8 cellular contexts compared by ENCODE assay signal in genomic region chr7:75171822-75172221, GRCh38.
DNase-seq lines count a peak whose midpoint lies in the region; ATAC-seq lines count a peak whose summit lies in the region.
"Not testable (repeated sequence)": the region's sequence is repeated elsewhere in the genome, so short reads cannot be mapped to it uniquely, and the experiment has no call there.

No MANE protein-coding gene starts in this region.

- DNase-seq in Right ventricle myocardium inferior (ENCODE audit: missing footprints); natural killer cell treated with Interleukin-12 subunit alpha and Interleukin-12 subunit beta and Interleukin-15 and Interleukin-18, amount 100 ng/mL, for 72 hours (ENCODE audit: low spot score): not testable (repeated sequence)

- H3K4me1 Mint-ChIP-seq in natural killer cell treated with Interleukin-12 subunit alpha and Interleukin-12 subunit beta and Interleukin-15 and Interleukin-18, amount 100 ng/mL, for 72 hours (ENCODE audit: low read depth in 2 of 2), result not testable (repeated sequence)

- not testable (repeated sequence) for H3K36me3 Mint-ChIP-seq in natural killer cell treated with Interleukin-12 subunit alpha and Interleukin-12 subunit beta and Interleukin-15 and Interleukin-18, amount 100 ng/mL, for 72 hours

- not testable (repeated sequence) for H3K27me3 Mint-ChIP-seq in natural killer cell treated with Interleukin-12 subunit alpha and Interleukin-12 subunit beta and Interleukin-15 and Interleukin-18, amount 100 ng/mL, for 72 hours

- not testable (repeated sequence) for H3K9me3 Mint-ChIP-seq in natural killer cell treated with Interleukin-12 subunit alpha and Interleukin-12 subunit beta and Interleukin-15 and Interleukin-18, amount 100 ng/mL, for 72 hours

- ATAC-seq in GM18498 (IDR thresholded peaks at IDR 0.05; ENCODE audit: unreplicated experiment), result peak; percentile 86
- peak; percentile 87 for ATAC-seq in GM19043 (IDR thresholded peaks at IDR 0.05; ENCODE audit: low read depth, unreplicated experiment)
- peak; percentile 89 for ATAC-seq in GM21515 (IDR thresholded peaks at IDR 0.05; ENCODE audit: unreplicated experiment)
- peak; percentile 87 for ATAC-seq in HG02798 (IDR thresholded peaks at IDR 0.05; ENCODE audit: poor library complexity, unreplicated experiment)
- peak; percentile 86 for ATAC-seq in HG03135 (IDR thresholded peaks at IDR 0.05; ENCODE audit: unreplicated experiment)
- peak; percentile 75 for ATAC-seq in HG03571 (IDR thresholded peaks at IDR 0.05; ENCODE audit: unreplicated experiment)
- peak; percentile 85 for ATAC-seq in Right ventricle myocardium inferior
- peak; percentile 52 to 66 for ATAC-seq in natural killer cell treated with Interleukin-12 subunit alpha and Interleukin-12 subunit beta and Interleukin-15 and Interleukin-18, amount 100 ng/mL, for 72 hours

- not testable (repeated sequence) for H3K4me3 Mint-ChIP-seq in natural killer cell treated with Interleukin-12 subunit alpha and Interleukin-12 subunit beta and Interleukin-15 and Interleukin-18, amount 100 ng/mL, for 72 hours

- H3K27ac Mint-ChIP-seq in natural killer cell treated with Interleukin-12 subunit alpha and Interleukin-12 subunit beta and Interleukin-15 and Interleukin-18, amount 100 ng/mL, for 72 hours, result not testable (repeated sequence)

- intact Hi-C loops in Right ventricle myocardium inferior (cut with DNase I), result not testable (repeated sequence)
